In the genomic region with DNA sequence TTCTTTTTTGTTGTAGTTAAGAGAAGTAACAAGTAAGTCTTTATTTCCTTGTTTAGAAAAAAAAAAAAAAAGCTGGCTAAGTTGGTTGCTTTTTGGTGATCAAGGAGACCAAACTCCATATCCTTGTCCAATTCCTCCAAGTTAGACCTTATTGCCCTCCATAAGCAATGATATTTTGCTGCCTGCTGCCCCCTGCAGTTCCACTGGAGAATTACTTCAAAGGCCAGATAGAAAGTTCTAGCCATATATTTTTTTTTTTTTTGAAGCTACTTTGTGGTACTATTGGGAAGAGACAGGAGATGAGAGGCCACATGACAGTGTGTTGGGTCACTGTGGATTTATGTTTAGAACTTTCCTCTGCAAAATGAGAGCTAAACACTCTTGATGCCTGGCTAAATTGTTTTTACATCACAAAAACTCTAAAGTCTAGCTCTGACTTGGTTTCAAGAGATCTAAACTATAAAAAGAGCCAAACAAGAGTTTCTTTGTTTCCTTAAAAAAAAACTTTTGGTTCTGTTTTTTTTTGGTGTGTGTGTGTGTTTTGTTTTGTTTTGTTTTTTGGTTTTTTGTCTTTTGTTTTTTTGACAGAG, we compare ENCODE assay signal across 9 cellular contexts.
A peak's percentile ranks its signal among the peaks of the same experiment; 100 is the strongest.
DNase-seq lines count a peak whose midpoint lies in the region; ATAC-seq and TF ChIP-seq lines count a peak whose summit lies in the region.
"Had no signal": no experiment of that assay in that cellular context is flagged by ENCODE, and none has a peak within 500 bp of the region (broad histone marks: within the 10 kb centered on the region; RNA-seq: fewer than 3 reads in every experiment).

No MANE protein-coding gene starts in this region.

- no peak overlapping the region for H3K27ac ChIP-seq in cardiac muscle cell
- H3K27ac ChIP-seq: epithelial cell of prostate had no signal

- peak; percentile 79 for TF ChIP-seq CTCF in cardiac muscle cell (IDR thresholded peaks at IDR 0.05; ENCODE audit: low read depth, low read length)

- no peaks in the 10 kb centered on the region for H3K4me1 ChIP-seq in cardiac muscle cell (ENCODE audit: low read depth)

- peak; percentile 36 to 79 for DNase-seq in cardiac muscle cell (ENCODE audit: low read depth in 1 of 2, low spot score in 1 of 2)
- DNase-seq in Right ventricle myocardium inferior (ENCODE audit: missing footprints): no peak
- peak; percentile 46 for DNase-seq in NCI-H460 (ENCODE audit: extremely low read depth, low read depth)
- peak; percentile 33 for DNase-seq in activated T-cell treated with anti-CD3 and anti-CD28 coated beads, Interleukin-2, amount 50 U/mL, for 1 hour
- DNase-seq in head of caudate nucleus: peak in 26 of 42 donors; percentile 12 to 75 (median 40)
- DNase-seq in stimulated activated CD4-positive, alpha-beta T cell treated with anti-CD3 and anti-CD28 coated beads, Interleukin-12 subunit alpha, Interleukin-12 subunit beta, amount 100 ng/mL, for 48 hours (ENCODE audit: low read depth in 2 of 3, low spot score in 1 of 3): peak; percentile 34 to 54 (median 40)
- no peak for DNase-seq in NK-92 treated with Interleukin-12 subunit alpha and Interleukin-12 subunit beta, amount 100 ng/mL, for 24 hours (lab: John Stamatoyannopoulos, UW)

- H3K27me3 ChIP-seq in cardiac muscle cell: no peaks in the 10 kb centered on the region

- ATAC-seq in Right ventricle myocardium inferior (no peak), HG03095 (IDR thresholded peaks at IDR 0.05; ENCODE audit: unreplicated experiment) (no peak)

- H3K9me3 ChIP-seq in cardiac muscle cell (ENCODE audit: low read depth): no peaks in the 10 kb centered on the region

- H3K36me3 ChIP-seq in cardiac muscle cell: peaks cover 17% of the 10 kb centered on the region

- intact Hi-C loops in Right ventricle myocardium inferior (cut with DNase I): no loop called here
- intact Hi-C loops in head of caudate nucleus (cut with DNase I): no loop called here

- no peak overlapping the region for H3K4me3 ChIP-seq in cardiac muscle cell

Comparison
In these comparisons a context has a peak if more than half of its experiments do, and no peak if none do; other contexts are left out.
1. DNase-seq: peak in cardiac muscle cell (2 of 2), NCI-H460 (single experiment), activated T-cell treated with anti-CD3 and anti-CD28 coated beads, Interleukin-2, amount 50 U/mL, for 1 hour (single experiment), head of caudate nucleus (26 of 42) and stimulated activated CD4-positive, alpha-beta T cell treated with anti-CD3 and anti-CD28 coated beads, Interleukin-12 subunit alpha, Interleukin-12 subunit beta, amount 100 ng/mL, for 48 hours (3 of 3); none in Right ventricle myocardium inferior (single experiment) and NK-92 treated with Interleukin-12 subunit alpha and Interleukin-12 subunit beta, amount 100 ng/mL, for 24 hours (single experiment).